8 cellular contexts compared by ENCODE assay signal in genomic region chr11:46243796-46244109, GRCh38. TPM values are rescaled to one million over a fixed set of nuclear protein-coding genes. Genes with fewer than 3 reads are reported as not detected.
DNase-seq lines count a peak whose midpoint lies in the region; ATAC-seq and TF ChIP-seq lines count a peak whose summit lies in the region.

No MANE protein-coding gene starts in this region.

- no peak for DNase-seq in IMR-90
- no peak for DNase-seq in caudate nucleus (lab: John Stamatoyannopoulos, UW)
- no peak for DNase-seq in NCI-H446 treated with DMSO at 0.1 percent for 48 hours (lab: John Stamatoyannopoulos, UW)
- no peak for DNase-seq in NCI-H1694 (lab: John Stamatoyannopoulos, UW)
- DNase-seq in amniotic stem cell (lab: John Stamatoyannopoulos, UW) = no peak
- DNase-seq in HuH-7.5 (ENCODE audit: low spot score) = no peak

- no peaks in the 10 kb centered on the region for H3K36me3 ChIP-seq in ACC112 (ENCODE audit: insufficient read depth, low read length)
- H3K36me3 ChIP-seq in IMR-90 (ENCODE audit: control insufficient read depth, insufficient read depth, low read length) = no peaks in the 10 kb centered on the region
- H3K36me3 ChIP-seq in muscle layer of colon (ENCODE audit: insufficient read depth, low read length) = no peaks in the 10 kb centered on the region

- H3K79me1 ChIP-seq in IMR-90 (ENCODE audit: low read depth in 1 of 2, low read length in 2 of 2) = peaks cover 9 to 55% of the 10 kb centered on the region in 2 experiments

- H4K20me1 ChIP-seq in IMR-90 (ENCODE audit: insufficient read depth, low read length) = no peaks in the 10 kb centered on the region

- in situ Hi-C loops in IMR-90 (cut with MboI; ENCODE audit: low sequenced_read_pairs) = loop anchor here (5.0 kb wide), 1 partner anchor 39 kb away; no protein-coding TSS in a partner anchor

- peak overlapping the region; percentile 85 for H2BK5ac ChIP-seq in IMR-90 (ENCODE audit: low read depth, low read length, poor library complexity, severe bottlenecking)

- H3K4me3 ChIP-seq in ACC112 (ENCODE audit: low read depth, low read length) (peak overlapping the region; percentile 77), IMR-90 (ENCODE audit: insufficient read depth, low read depth, low read length) (peak overlapping the region; percentile 28), muscle layer of colon (ENCODE audit: low read depth in 1 of 2, low read length in 2 of 2) (peak overlapping the region; percentile 11 to 52)

- H2AFZ ChIP-seq in ACC112 (ENCODE audit: low read length, unreplicated experiment) = peak overlapping the region; percentile 15
- peak overlapping the region; percentile 89 for H2AFZ ChIP-seq in IMR-90 (replicated peaks; ENCODE audit: low read length, poor library complexity)

- peak overlapping the region; percentile 98 for H3K4ac ChIP-seq in IMR-90 (ENCODE audit: low read depth, low read length)

- H2AK9ac ChIP-seq in IMR-90 (replicated peaks; ENCODE audit: low read depth, low read length, poor library complexity) = peak overlapping the region; percentile 88

- H3K14ac ChIP-seq in IMR-90 (replicated peaks; ENCODE audit: low read depth, low read length) = peak overlapping the region; percentile 98

- H3K27ac ChIP-seq in ACC112 (ENCODE audit: low read depth, low read length) (peak overlapping the region; percentile 81), IMR-90 (ENCODE audit: insufficient read depth, low read length) (peak overlapping the region; percentile 83), caudate nucleus (ENCODE audit: low read depth, low read length) (peak overlapping the region; percentile 54), muscle layer of colon (ENCODE audit: low read depth, low read length) (peak overlapping the region; percentile 78)

- no peak for TF ChIP-seq POLR2A in IMR-90 (IDR thresholded peaks at IDR 0.05; ENCODE audit: low read depth, low read length)

- H3K9me1 ChIP-seq in IMR-90 (ENCODE audit: insufficient read depth, low read length) = peaks cover 15% of the 10 kb centered on the region

- CTCF ChIA-PET in IMR-90 (lab: Yijun Ruan, JAX) = interaction anchor here (1.1 to 1.3 kb wide), 3 partner anchors 35 to 66 kb away, joined by 4 to 6 read pairs (median 4); no protein-coding TSS in a partner anchor

- peak overlapping the region; percentile 98 for H4K91ac ChIP-seq in IMR-90 (ENCODE audit: insufficient read depth, low read depth, low read length)

- BruUV-seq in IMR-90 (replicated peaks; lab: Mats Ljungman, UMichigan) = TSS peak; percentile 92

- peak overlapping the region; percentile 80 for H2AK5ac ChIP-seq in IMR-90 (ENCODE audit: low read depth, low read length)

- POLR2A ChIA-PET in IMR-90 (lab: Charles Lee; ENCODE audit: unreplicated experiment) = interaction anchor here (0.5 to 1.5 kb wide), 5 partner anchors 38 to 122 kb away, joined by 3 to 10 read pairs (median 5); no protein-coding TSS in a partner anchor

- TF ChIP-seq CTCF in IMR-90 (conservative IDR thresholded peaks at IDR 0.05; ENCODE audit: low read depth, low read length) = no peak

- H3K23ac ChIP-seq in IMR-90 (ENCODE audit: low read depth, low read length) = peak overlapping the region; percentile 99

- peak overlapping the region; percentile 93 for H2BK120ac ChIP-seq in IMR-90 (ENCODE audit: low read depth, low read length)

- peak overlapping the region; percentile 77 for H3K4me2 ChIP-seq in IMR-90 (ENCODE audit: low read depth, low read length)

- H3K79me2 ChIP-seq in ACC112 (ENCODE audit: control insufficient read depth, insufficient read depth, low read length, unreplicated experiment) = peaks cover 2% of the 10 kb centered on the region

- no peak for TF ChIP-seq RAD21 in IMR-90 (IDR thresholded peaks at IDR 0.05; ENCODE audit: low read length)

- dilution Hi-C loops in IMR-90 (cut with HindIII; ENCODE audit: low sequenced_read_pairs, unreplicated experiment) = no loop called here

- H3K56ac ChIP-seq in IMR-90 (ENCODE audit: extremely low read depth, insufficient read depth, low read length) = peak overlapping the region; percentile 95

- H4K8ac ChIP-seq in IMR-90 (ENCODE audit: low read depth in 2 of 2, low read length in 2 of 2) = peak overlapping the region; percentile 91 to 93

- H3K9me3 ChIP-seq in IMR-90 (ENCODE audit: control insufficient read depth, insufficient read depth, low read length) (no peaks in the 10 kb centered on the region), muscle layer of colon (ENCODE audit: low read length) (no peaks in the 10 kb centered on the region)

- peak overlapping the region; percentile 95 for H4K5ac ChIP-seq in IMR-90 (ENCODE audit: low read depth, low read length)

- H3K9ac ChIP-seq in IMR-90 (ENCODE audit: low read depth, low read length) = peak overlapping the region; percentile 82
- H3K9ac ChIP-seq in muscle layer of colon (ENCODE audit: low read length) = peak overlapping the region; percentile 74

- H3K18ac ChIP-seq in IMR-90 (ENCODE audit: low read depth, low read length) = peak overlapping the region; percentile 91

- peak overlapping the region; percentile 56; the same call in 2 of the 3 replicates for H2BK15ac ChIP-seq in IMR-90 (ENCODE audit: low read depth, low read length)

- WGBS in IMR-90 (ENCODE audit: extremely low coverage in 2 of 2, insufficient read length in 1 of 2), 2 experiments = 100% methylated on average over 1 of the region's 8 CpGs; no CpG with 5 or more reads in 1 of the 2 experiments

- ATAC-seq in IMR-90 (ENCODE audit: low read depth) = no peak

- intact Hi-C loops in IMR-90 (cut with micrococcal nuclease) = no loop called here

- H3K27me3 ChIP-seq in ACC112 (ENCODE audit: insufficient read depth, low read length) (no peaks in the 10 kb centered on the region), IMR-90 (ENCODE audit: control insufficient read depth, insufficient read depth, low read length) (no peaks in the 10 kb centered on the region), muscle layer of colon (ENCODE audit: control insufficient read depth in 1 of 2, insufficient read depth in 2 of 2, low read length in 2 of 2) (no peaks in the 10 kb centered on the region)

- H3K4me1 ChIP-seq in ACC112 (ENCODE audit: control insufficient read depth, insufficient read depth, low read length, unreplicated experiment) = peaks cover 39% of the 10 kb centered on the region
- H3K4me1 ChIP-seq in IMR-90 (ENCODE audit: control insufficient read depth, insufficient read depth, low read length) = peaks cover 19% of the 10 kb centered on the region
- peaks cover 18% of the 10 kb centered on the region for H3K4me1 ChIP-seq in muscle layer of colon (ENCODE audit: insufficient read depth, low read length)

- peak overlapping the region; percentile 21 for H2BK20ac ChIP-seq in IMR-90 (ENCODE audit: low read depth, low read length)

TF ChIP-seq in IMR-90, 13 proteins besides CTCF, POLR2A, EP300 and RAD21:
- TF ChIP-seq MAFK (IDR thresholded peaks at IDR 0.05; ENCODE audit: low read depth, low read length) = no peak
- no peak for TF ChIP-seq CEBPB (IDR thresholded peaks at IDR 0.05; ENCODE audit: low read depth, low read length)
- TF ChIP-seq RCOR1 (IDR thresholded peaks at IDR 0.05; ENCODE audit: insufficient replicate concordance, low read length) = no peak
- no peak for TF ChIP-seq RFX5 (IDR thresholded peaks at IDR 0.05; ENCODE audit: low read depth, low read length)
- no peak for TF ChIP-seq NFE2L2 (IDR thresholded peaks at IDR 0.05; ENCODE audit: low read depth, low read length)
- no peak for TF ChIP-seq CHD1 (IDR thresholded peaks at IDR 0.05; ENCODE audit: low read depth, low read length)
- TF ChIP-seq FOS (IDR thresholded peaks at IDR 0.05; ENCODE audit: low read depth, low read length) = no peak
- no peak for TF ChIP-seq SMC3 (IDR thresholded peaks at IDR 0.05; ENCODE audit: low read depth, low read length)
- TF ChIP-seq USF2 (IDR thresholded peaks at IDR 0.05; ENCODE audit: low read depth, low read length) = no peak
TF ChIP-seq in IMR-90: peak in this region for 0.

RNA-seq across cellular contexts. Expression of gene CREB3L1, which starts 33.7 kb away (rescaled TPM):
- 8.1 and 10.0 TPM in 2 replicates for total RNA-seq in IMR-90 (2012; rRNA removed)
- polyA plus RNA-seq in IMR-90 (2012; rRNA removed) = 76.9 and 82.3 TPM in 2 replicates
- polyA plus RNA-seq in IMR-90 (2012; cell fraction: cytosol; rRNA removed) = 85.0 and 112 TPM in 2 replicates
- polyA plus RNA-seq in IMR-90 (2012; cell fraction: nucleus; rRNA removed; ENCODE audit: low replicate concordance) = 50.1 and 52.2 TPM in 2 replicates
